In genomic region chr15:31338318-31338878, GRCh38 we compare ENCODE assay signal across 8 cellular contexts. TPM values are rescaled to one million over a fixed set of nuclear protein-coding genes. Genes with fewer than 3 reads are reported as not detected.
DNase-seq lines count a peak whose midpoint lies in the region; ATAC-seq and TF ChIP-seq lines count a peak whose summit lies in the region.

No MANE protein-coding gene starts in this region.

- H3K27ac ChIP-seq in angular gyrus (ENCODE audit: low read depth, low read length): peak overlapping the region; percentile 87

- TF ChIP-seq CTCF in mesothelial cell of epicardium (IDR thresholded peaks at IDR 0.05; ENCODE audit: unreplicated experiment): no peak

- H3K4me1 Mint-ChIP-seq in activated T-cell treated with anti-CD3 and anti-CD28 coated beads, Interleukin-2, amount 50 U/mL, for 24 hours (ENCODE audit: low read depth): peaks cover 99% of the 10 kb centered on the region
- peaks cover 12% of the 10 kb centered on the region for H3K4me1 Mint-ChIP-seq in mesothelial cell of epicardium

- ATAC-seq in HG03354 (IDR thresholded peaks at IDR 0.05; ENCODE audit: poor library complexity, severe bottlenecking, unreplicated experiment): peak; percentile 55

- H3K27me3 Mint-ChIP-seq in activated T-cell treated with anti-CD3 and anti-CD28 coated beads, Interleukin-2, amount 50 U/mL, for 24 hours: no peaks in the 10 kb centered on the region
- H3K27me3 Mint-ChIP-seq in mesothelial cell of epicardium (ENCODE audit: low read depth): no peaks in the 10 kb centered on the region

- H3K4me3 Mint-ChIP-seq in activated T-cell treated with anti-CD3 and anti-CD28 coated beads, Interleukin-2, amount 50 U/mL, for 24 hours: peak overlapping the region; percentile 53
- no peak overlapping the region for H3K4me3 Mint-ChIP-seq in mesothelial cell of epicardium

- H3K36me3 Mint-ChIP-seq in activated T-cell treated with anti-CD3 and anti-CD28 coated beads, Interleukin-2, amount 50 U/mL, for 24 hours (ENCODE audit: low read depth): peaks cover 34% of the 10 kb centered on the region
- no peaks in the 10 kb centered on the region for H3K36me3 Mint-ChIP-seq in mesothelial cell of epicardium

- no peak for DNase-seq in activated T-cell treated with anti-CD3 and anti-CD28 coated beads, Interleukin-2, amount 50 U/mL, for 24 hours
- no peak for DNase-seq in activated T-cell treated with anti-CD3 and anti-CD28 coated beads, Interleukin-2, amount 50 U/mL, for 1 hour
- DNase-seq in mesothelial cell of epicardium (ENCODE audit: low spot score in 2 of 2, unreplicated experiment in 2 of 2) (no peak), SW480 (ENCODE audit: low spot score) (no peak), OCI-M1 (lab: John Stamatoyannopoulos, UW) (no peak)
- DNase-seq in activated effector memory CD4-positive, alpha-beta T cell treated with anti-CD3 and anti-CD28 coated beads, Interleukin-2, amount 50 U/mL, for 16 hours: no peak

- H3K27ac Mint-ChIP-seq in activated T-cell treated with anti-CD3 and anti-CD28 coated beads, Interleukin-2, amount 50 U/mL, for 24 hours: peak overlapping the region; percentile 98
- peak overlapping the region; percentile 80 for H3K27ac Mint-ChIP-seq in mesothelial cell of epicardium

- H3K9me3 Mint-ChIP-seq in activated T-cell treated with anti-CD3 and anti-CD28 coated beads, Interleukin-2, amount 50 U/mL, for 24 hours: no peaks in the 10 kb centered on the region
- no peaks in the 10 kb centered on the region for H3K9me3 Mint-ChIP-seq in mesothelial cell of epicardium

RNA-seq across cellular contexts. Expression of gene KLF13, which starts 11.8 kb away (rescaled TPM):
- total RNA-seq in mesothelial cell of epicardium: 26.9 to 29.5 TPM (median 28.1 TPM) in 3 replicates
